In the genomic region with DNA sequence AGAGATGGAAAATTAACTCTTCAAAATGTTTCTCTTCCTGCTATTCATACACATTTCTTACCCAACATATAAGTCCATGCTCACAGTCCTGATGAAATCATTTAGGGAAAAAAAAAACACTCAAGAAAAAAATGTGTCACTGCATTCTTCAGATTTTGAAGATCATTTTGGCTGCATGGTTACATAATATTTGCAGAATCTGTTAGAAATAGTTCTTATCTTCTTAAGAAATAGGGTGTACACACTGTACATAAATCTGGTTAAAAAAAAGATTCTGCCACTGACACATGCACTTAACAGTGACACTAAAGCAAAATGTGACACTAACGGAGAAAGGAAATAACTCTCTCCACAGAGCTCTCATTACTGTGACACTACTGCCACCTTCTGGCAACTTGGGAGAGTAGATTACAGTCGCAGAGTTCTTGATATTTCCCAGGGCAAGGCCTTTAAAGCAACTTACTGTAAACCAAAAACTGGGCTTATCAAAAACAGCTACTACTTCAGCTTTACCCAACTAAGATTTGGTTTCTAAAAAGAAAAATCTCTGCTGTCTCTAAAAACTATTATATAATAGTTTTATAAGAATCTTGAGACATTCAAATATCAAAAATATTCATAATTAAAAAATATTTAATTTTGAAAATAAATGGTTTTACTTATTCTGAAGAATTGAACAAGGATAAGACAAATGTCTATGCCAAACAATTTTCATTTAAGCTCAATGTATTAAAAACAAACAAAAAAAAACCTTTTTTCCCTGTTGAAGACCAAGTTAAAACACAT, we compare ENCODE assay signal across 1 cellular context.
TF ChIP-seq lines count a peak whose summit lies in the region.

No MANE protein-coding gene starts in this region.

TF ChIP-seq in K562, 482 proteins besides CTCF, POLR2A, EP300 and RAD21 (continued from another document):
- TF ChIP-seq ZNF311 (CRISPR knock-in tag; IDR thresholded peaks at IDR 0.05) (no peak), SMARCA4 (IDR thresholded peaks at IDR 0.05) (no peak)
TF ChIP-seq in K562: peak in this region for 6.
